Comparison of ENCODE assay signal across 1 cellular context in the genomic region with DNA sequence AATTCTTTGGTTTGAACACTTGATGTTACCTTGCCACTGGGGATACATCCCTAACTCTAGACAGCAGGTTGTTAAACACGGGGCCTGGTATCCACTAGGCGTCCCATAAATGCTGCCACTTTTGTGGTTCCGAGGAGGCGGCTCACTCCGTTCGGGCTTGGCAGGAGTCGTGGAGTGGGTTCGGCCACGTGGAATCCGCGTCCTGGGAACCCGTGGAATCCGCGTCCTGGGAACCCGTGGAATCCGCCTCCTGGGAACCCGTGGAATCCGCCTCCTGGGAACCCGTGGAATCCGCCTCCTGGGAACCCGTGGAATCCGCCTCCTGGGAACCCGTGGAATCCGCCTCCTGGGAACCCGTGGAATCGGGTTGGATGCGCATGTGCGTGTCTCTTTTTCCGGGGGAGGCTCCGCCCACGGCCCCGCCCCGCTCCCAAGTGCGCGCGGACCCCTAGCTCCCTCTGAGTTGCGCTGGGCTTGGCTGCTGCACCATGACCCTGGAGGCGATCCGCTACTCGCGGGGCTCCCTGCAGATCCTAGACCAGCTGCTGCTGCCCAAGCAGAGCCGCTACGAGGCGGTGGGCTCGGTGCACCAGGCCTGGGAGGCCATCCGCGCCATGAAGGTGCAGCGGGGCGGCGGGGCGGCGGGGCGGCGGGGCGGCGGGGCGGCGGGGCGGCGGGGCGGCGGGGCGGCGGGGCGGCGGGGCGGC.
A peak's percentile ranks its signal among the peaks of the same experiment; 100 is the strongest.
TF ChIP-seq lines count a peak whose summit lies in the region.

A gene (plus strand): TSS at position 422 of the 707 bp plus-strand sequence. CDS start 67 bp downstream, at position 489.

TF ChIP-seq in SK-N-SH, 30 proteins besides CTCF, POLR2A, EP300 and RAD21 (continued from another document):
- TF ChIP-seq, protein P1, sequence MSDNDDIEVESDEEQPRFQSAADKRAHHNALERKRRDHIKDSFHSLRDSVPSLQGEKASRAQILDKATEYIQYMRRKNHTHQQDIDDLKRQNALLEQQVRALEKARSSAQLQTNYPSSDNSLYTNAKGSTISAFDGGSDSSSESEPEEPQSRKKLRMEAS (IDR thresholded peaks at IDR 0.05; ENCODE audit: low read depth) = peak; percentile 57
- TF ChIP-seq ELF1 (IDR thresholded peaks at IDR 0.05) (no peak), TCF12 (IDR thresholded peaks at IDR 0.05) (no peak), JUND (IDR thresholded peaks at IDR 0.05) (no peak), YY1 (IDR thresholded peaks at IDR 0.05; ENCODE audit: low read depth) (no peak), MEF2A (IDR thresholded peaks at IDR 0.05; ENCODE audit: borderline replicate concordance, low read depth) (no peak), SMC3 (IDR thresholded peaks at IDR 0.05; ENCODE audit: low read depth, low read length) (no peak), FOSL2 (IDR thresholded peaks at IDR 0.05; ENCODE audit: borderline replicate concordance, low read depth) (no peak), EZH2phosphoT487 (IDR thresholded peaks at IDR 0.05; ENCODE audit: borderline replicate concordance, low read depth) (no peak), RXRA (IDR thresholded peaks at IDR 0.05; ENCODE audit: borderline replicate concordance, low read depth) (no peak), MXI1 (IDR thresholded peaks at IDR 0.05; ENCODE audit: low read depth, low read length) (peak; percentile 63), RCOR1 (IDR thresholded peaks at IDR 0.05; ENCODE audit: low read length) (no peak), TEAD4 (IDR thresholded peaks at IDR 0.05; ENCODE audit: borderline replicate concordance, insufficient read depth) (peak; percentile 40; the same call in 1 of the 2 replicates), FOXM1 (IDR thresholded peaks at IDR 0.05; ENCODE audit: low read depth) (no peak), FOXJ3 (CRISPR knock-in tag; IDR thresholded peaks at IDR 0.05) (no peak), NRF1 (IDR thresholded peaks at IDR 0.05; ENCODE audit: low read depth, low read length) (peak; percentile 89)
- TF ChIP-seq, protein P2, sequence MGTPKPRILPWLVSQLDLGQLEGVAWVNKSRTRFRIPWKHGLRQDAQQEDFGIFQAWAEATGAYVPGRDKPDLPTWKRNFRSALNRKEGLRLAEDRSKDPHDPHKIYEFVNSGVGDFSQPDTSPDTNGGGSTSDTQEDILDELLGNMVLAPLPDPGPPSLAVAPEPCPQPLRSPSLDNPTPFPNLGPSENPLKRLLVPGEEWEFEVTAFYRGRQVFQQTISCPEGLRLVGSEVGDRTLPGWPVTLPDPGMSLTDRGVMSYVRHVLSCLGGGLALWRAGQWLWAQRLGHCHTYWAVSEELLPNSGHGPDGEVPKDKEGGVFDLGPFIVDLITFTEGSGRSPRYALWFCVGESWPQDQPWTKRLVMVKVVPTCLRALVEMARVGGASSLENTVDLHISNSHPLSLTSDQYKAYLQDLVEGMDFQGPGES (IDR thresholded peaks at IDR 0.05; ENCODE audit: low read depth, low read length) = no peak
TF ChIP-seq in SK-N-SH: peak in this region for 6.
